Comparison of ENCODE assay signal across 1 cellular context in genomic region chr1:165914136-165914798, GRCh38.
TF ChIP-seq lines count a peak whose summit lies in the region.

No MANE protein-coding gene starts in this region.

TF ChIP-seq in K562, 482 proteins besides CTCF, POLR2A, EP300 and RAD21 (continued from another document):
- TF ChIP-seq, protein P1, sequence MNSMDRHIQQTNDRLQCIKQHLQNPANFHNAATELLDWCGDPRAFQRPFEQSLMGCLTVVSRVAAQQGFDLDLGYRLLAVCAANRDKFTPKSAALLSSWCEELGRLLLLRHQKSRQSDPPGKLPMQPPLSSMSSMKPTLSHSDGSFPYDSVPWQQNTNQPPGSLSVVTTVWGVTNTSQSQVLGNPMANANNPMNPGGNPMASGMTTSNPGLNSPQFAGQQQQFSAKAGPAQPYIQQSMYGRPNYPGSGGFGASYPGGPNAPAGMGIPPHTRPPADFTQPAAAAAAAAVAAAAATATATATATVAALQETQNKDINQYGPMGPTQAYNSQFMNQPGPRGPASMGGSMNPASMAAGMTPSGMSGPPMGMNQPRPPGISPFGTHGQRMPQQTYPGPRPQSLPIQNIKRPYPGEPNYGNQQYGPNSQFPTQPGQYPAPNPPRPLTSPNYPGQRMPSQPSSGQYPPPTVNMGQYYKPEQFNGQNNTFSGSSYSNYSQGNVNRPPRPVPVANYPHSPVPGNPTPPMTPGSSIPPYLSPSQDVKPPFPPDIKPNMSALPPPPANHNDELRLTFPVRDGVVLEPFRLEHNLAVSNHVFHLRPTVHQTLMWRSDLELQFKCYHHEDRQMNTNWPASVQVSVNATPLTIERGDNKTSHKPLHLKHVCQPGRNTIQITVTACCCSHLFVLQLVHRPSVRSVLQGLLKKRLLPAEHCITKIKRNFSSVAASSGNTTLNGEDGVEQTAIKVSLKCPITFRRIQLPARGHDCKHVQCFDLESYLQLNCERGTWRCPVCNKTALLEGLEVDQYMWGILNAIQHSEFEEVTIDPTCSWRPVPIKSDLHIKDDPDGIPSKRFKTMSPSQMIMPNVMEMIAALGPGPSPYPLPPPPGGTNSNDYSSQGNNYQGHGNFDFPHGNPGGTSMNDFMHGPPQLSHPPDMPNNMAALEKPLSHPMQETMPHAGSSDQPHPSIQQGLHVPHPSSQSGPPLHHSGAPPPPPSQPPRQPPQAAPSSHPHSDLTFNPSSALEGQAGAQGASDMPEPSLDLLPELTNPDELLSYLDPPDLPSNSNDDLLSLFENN (IDR thresholded peaks at IDR 0.05; ENCODE audit: low read depth in 2 of 2, low read length in 2 of 2), result 0 out of 4 replicates have a peak, but pooled peaks of 1 of the 2 experiments have one; percentile 11
- TF ChIP-seq LCOR (CRISPR knock-in tag; IDR thresholded peaks at IDR 0.05), result 0 out of 2 replicates have a peak, but pooled peaks have one; percentile 24
- TF ChIP-seq ZKSCAN8 (CRISPR knock-in tag; IDR thresholded peaks at IDR 0.05), result no peak
- TF ChIP-seq CC2D1A (IDR thresholded peaks at IDR 0.05), result peak; percentile 84
- peak; percentile 86 for TF ChIP-seq ARID2 (IDR thresholded peaks at IDR 0.05)
- TF ChIP-seq TEAD2 (tag; IDR thresholded peaks at IDR 0.05), result 0 out of 2 replicates have a peak, but pooled peaks have one; percentile 20
- TF ChIP-seq MAFK (IDR thresholded peaks at IDR 0.05; ENCODE audit: low read length), result peak; percentile 5; the same call in 1 of the 2 replicates
- TF ChIP-seq PHF21A (IDR thresholded peaks at IDR 0.05; ENCODE audit: borderline replicate concordance, low read depth), result peak; percentile 41; the same call in 1 of the 2 replicates
- 0 out of 2 replicates have a peak, but pooled peaks have one; percentile 71 for TF ChIP-seq PREB (CRISPR knock-in tag; IDR thresholded peaks at IDR 0.05)
- TF ChIP-seq, protein P2, sequence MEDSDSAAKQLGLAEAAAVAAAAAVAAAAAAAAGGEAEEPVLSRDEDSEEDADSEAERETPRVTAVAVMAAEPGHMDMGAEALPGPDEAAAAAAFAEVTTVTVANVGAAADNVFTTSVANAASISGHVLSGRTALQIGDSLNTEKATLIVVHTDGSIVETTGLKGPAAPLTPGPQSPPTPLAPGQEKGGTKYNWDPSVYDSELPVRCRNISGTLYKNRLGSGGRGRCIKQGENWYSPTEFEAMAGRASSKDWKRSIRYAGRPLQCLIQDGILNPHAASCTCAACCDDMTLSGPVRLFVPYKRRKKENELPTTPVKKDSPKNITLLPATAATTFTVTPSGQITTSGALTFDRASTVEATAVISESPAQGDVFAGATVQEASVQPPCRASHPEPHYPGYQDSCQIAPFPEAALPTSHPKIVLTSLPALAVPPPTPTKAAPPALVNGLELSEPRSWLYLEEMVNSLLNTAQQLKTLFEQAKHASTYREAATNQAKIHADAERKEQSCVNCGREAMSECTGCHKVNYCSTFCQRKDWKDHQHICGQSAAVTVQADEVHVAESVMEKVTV (CRISPR knock-in tag; IDR thresholded peaks at IDR 0.05), result peak; percentile 98
- no peak for TF ChIP-seq ZNF551 (CRISPR knock-in tag; IDR thresholded peaks at IDR 0.05)
- TF ChIP-seq, protein P3, sequence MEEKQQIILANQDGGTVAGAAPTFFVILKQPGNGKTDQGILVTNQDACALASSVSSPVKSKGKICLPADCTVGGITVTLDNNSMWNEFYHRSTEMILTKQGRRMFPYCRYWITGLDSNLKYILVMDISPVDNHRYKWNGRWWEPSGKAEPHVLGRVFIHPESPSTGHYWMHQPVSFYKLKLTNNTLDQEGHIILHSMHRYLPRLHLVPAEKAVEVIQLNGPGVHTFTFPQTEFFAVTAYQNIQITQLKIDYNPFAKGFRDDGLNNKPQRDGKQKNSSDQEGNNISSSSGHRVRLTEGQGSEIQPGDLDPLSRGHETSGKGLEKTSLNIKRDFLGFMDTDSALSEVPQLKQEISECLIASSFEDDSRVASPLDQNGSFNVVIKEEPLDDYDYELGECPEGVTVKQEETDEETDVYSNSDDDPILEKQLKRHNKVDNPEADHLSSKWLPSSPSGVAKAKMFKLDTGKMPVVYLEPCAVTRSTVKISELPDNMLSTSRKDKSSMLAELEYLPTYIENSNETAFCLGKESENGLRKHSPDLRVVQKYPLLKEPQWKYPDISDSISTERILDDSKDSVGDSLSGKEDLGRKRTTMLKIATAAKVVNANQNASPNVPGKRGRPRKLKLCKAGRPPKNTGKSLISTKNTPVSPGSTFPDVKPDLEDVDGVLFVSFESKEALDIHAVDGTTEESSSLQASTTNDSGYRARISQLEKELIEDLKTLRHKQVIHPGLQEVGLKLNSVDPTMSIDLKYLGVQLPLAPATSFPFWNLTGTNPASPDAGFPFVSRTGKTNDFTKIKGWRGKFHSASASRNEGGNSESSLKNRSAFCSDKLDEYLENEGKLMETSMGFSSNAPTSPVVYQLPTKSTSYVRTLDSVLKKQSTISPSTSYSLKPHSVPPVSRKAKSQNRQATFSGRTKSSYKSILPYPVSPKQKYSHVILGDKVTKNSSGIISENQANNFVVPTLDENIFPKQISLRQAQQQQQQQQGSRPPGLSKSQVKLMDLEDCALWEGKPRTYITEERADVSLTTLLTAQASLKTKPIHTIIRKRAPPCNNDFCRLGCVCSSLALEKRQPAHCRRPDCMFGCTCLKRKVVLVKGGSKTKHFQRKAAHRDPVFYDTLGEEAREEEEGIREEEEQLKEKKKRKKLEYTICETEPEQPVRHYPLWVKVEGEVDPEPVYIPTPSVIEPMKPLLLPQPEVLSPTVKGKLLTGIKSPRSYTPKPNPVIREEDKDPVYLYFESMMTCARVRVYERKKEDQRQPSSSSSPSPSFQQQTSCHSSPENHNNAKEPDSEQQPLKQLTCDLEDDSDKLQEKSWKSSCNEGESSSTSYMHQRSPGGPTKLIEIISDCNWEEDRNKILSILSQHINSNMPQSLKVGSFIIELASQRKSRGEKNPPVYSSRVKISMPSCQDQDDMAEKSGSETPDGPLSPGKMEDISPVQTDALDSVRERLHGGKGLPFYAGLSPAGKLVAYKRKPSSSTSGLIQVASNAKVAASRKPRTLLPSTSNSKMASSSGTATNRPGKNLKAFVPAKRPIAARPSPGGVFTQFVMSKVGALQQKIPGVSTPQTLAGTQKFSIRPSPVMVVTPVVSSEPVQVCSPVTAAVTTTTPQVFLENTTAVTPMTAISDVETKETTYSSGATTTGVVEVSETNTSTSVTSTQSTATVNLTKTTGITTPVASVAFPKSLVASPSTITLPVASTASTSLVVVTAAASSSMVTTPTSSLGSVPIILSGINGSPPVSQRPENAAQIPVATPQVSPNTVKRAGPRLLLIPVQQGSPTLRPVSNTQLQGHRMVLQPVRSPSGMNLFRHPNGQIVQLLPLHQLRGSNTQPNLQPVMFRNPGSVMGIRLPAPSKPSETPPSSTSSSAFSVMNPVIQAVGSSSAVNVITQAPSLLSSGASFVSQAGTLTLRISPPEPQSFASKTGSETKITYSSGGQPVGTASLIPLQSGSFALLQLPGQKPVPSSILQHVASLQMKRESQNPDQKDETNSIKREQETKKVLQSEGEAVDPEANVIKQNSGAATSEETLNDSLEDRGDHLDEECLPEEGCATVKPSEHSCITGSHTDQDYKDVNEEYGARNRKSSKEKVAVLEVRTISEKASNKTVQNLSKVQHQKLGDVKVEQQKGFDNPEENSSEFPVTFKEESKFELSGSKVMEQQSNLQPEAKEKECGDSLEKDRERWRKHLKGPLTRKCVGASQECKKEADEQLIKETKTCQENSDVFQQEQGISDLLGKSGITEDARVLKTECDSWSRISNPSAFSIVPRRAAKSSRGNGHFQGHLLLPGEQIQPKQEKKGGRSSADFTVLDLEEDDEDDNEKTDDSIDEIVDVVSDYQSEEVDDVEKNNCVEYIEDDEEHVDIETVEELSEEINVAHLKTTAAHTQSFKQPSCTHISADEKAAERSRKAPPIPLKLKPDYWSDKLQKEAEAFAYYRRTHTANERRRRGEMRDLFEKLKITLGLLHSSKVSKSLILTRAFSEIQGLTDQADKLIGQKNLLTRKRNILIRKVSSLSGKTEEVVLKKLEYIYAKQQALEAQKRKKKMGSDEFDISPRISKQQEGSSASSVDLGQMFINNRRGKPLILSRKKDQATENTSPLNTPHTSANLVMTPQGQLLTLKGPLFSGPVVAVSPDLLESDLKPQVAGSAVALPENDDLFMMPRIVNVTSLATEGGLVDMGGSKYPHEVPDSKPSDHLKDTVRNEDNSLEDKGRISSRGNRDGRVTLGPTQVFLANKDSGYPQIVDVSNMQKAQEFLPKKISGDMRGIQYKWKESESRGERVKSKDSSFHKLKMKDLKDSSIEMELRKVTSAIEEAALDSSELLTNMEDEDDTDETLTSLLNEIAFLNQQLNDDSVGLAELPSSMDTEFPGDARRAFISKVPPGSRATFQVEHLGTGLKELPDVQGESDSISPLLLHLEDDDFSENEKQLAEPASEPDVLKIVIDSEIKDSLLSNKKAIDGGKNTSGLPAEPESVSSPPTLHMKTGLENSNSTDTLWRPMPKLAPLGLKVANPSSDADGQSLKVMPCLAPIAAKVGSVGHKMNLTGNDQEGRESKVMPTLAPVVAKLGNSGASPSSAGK (IDR thresholded peaks at IDR 0.05), result no peak
- TF ChIP-seq TOE1 (IDR thresholded peaks at IDR 0.05; ENCODE audit: borderline replicate concordance), result no peak
- no peak for TF ChIP-seq TOE1 (CRISPR knock-in tag; IDR thresholded peaks at IDR 0.05; ENCODE audit: borderline replicate concordance, low read depth)
- no peak for TF ChIP-seq NBN (IDR thresholded peaks at IDR 0.05; ENCODE audit: low read depth)
- TF ChIP-seq ZNF280B (CRISPR knock-in tag; IDR thresholded peaks at IDR 0.05), result no peak
- peak; percentile 34; the same call in 1 of the 2 replicates for TF ChIP-seq KAT7 (CRISPR knock-in tag; IDR thresholded peaks at IDR 0.05; ENCODE audit: borderline replicate concordance)
- no peak for TF ChIP-seq TCFL5 (CRISPR knock-in tag; conservative IDR thresholded peaks at IDR 0.05)
